8 cellular contexts compared by ENCODE assay signal in genomic region chr7:155002411-155003214, GRCh38. TPM values are rescaled to one million over a fixed set of nuclear protein-coding genes. Genes with fewer than 3 reads are reported as not detected.
DNase-seq lines count a peak whose midpoint lies in the region; ATAC-seq and FAIRE-seq lines count a peak whose summit lies in the region.

PAXIP1 (minus strand) TSS chr7:155003124; CDS start chr7:155002929, 195 bp downstream.

- peak within 1 kb of the TSS; percentile 92 to 98 (median 95) for H3K9ac ChIP-seq in skeletal muscle tissue (ENCODE audit: low read depth in 1 of 3, low read length in 3 of 3)

- H3K4me3 ChIP-seq in iPS-18c (ENCODE audit: insufficient read depth, low read depth, low read length) (peak within 1 kb of the TSS; percentile 98), skeletal muscle tissue (ENCODE audit: low read length in 3 of 3) (peak within 1 kb of the TSS; percentile 93 to 97 (median 93))

- peak within 1 kb of the TSS; percentile 89 for H3K27ac ChIP-seq in skeletal muscle tissue (ENCODE audit: low read depth, low read length)

- peaks cover 5 to 18% (median 13%) of the 10 kb centered on the region in 3 donors for H3K36me3 ChIP-seq in skeletal muscle tissue (ENCODE audit: control insufficient read depth in 3 of 3, insufficient read depth in 3 of 3, low read length in 3 of 3)

- peaks cover 8 to 15% (median 11%) of the 10 kb centered on the region in 3 donors for H3K4me1 ChIP-seq in skeletal muscle tissue (ENCODE audit: control insufficient read depth in 3 of 3, insufficient read depth in 3 of 3, low read length in 3 of 3)

- H3K27me3 ChIP-seq in skeletal muscle tissue (ENCODE audit: control insufficient read depth in 3 of 3, insufficient read depth in 3 of 3, low read length in 3 of 3) = no peaks in the 10 kb centered on the region

- ATAC-seq in GM21360 (IDR thresholded peaks at IDR 0.05; ENCODE audit: unreplicated experiment) = peak; percentile 56

- FAIRE-seq in RCC 7860 (lab: Jason Lieb, UNC) = no peak

- peak; percentile 52 for DNase-seq in ELR (ENCODE audit: low read depth)
- DNase-seq in HPDE6-E6E7 (ENCODE audit: extremely low spot score) = peak; percentile 27
- DNase-seq in T follicular helper cell (ENCODE audit: low read depth) = peak; percentile 44
- DNase-seq in astrocyte of the hippocampus (ENCODE audit: low read depth, low spot score) = peak; percentile 69
- no peak for DNase-seq in RCC 7860 (ENCODE audit: low spot score)

- H3K9me3 ChIP-seq in iPS-18c (ENCODE audit: control insufficient read depth, insufficient read depth, low read length) (no peaks in the 10 kb centered on the region), skeletal muscle tissue (ENCODE audit: control insufficient read depth in 3 of 3, low read length in 3 of 3) (no peaks in the 10 kb centered on the region)

RNA-seq across cellular contexts. Expression of gene PAXIP1, which starts in this region (rescaled TPM):
- total RNA-seq in skeletal muscle tissue = 7.8 TPM
